ENCODE assay signal across 1 cellular context in the genomic region with DNA sequence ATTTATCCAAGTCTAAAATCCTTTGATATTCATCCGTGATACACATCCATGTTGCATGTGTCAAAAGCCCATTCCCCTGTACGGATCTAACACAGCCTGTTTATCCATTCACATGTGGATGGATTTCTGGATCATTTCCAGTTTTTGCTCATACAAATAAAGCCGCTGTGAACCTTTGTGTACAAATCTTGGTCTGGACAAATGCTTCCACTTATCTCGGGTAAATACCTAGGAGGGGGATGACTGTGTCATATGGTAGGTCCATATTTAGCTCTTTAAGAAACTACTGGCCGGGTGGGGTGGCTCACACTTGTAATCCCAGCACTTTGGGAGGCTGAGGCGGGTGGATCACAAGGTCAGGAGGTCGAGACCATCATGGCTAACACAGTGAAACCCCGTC.
A peak's percentile ranks its signal among the peaks of the same experiment; 100 is the strongest.
TF ChIP-seq lines count a peak whose summit lies in the region.

No MANE protein-coding gene starts in this region.

TF ChIP-seq in HepG2, 621 proteins besides CTCF, POLR2A, EP300 and RAD21:
- TF ChIP-seq ZNF891 (CRISPR knock-in tag; IDR thresholded peaks at IDR 0.05), result no peak
- 0 out of 2 replicates have a peak, but pooled peaks have one; percentile 42 for TF ChIP-seq GFI1 (CRISPR knock-in tag; IDR thresholded peaks at IDR 0.05; ENCODE audit: borderline replicate concordance)
- no peak for TF ChIP-seq ZNF781 (CRISPR knock-in tag; IDR thresholded peaks at IDR 0.05; ENCODE audit: borderline replicate concordance, not compliant biosample characterization)
